Comparison of ENCODE assay signal across 1 cellular context in genomic region chr17:78933025-78933958, GRCh38.
TF ChIP-seq lines count a peak whose summit lies in the region.

No MANE protein-coding gene starts in this region.

TF ChIP-seq in HepG2, 621 proteins besides CTCF, POLR2A, EP300 and RAD21 (continues in another document):
- TF ChIP-seq FOXK2 (IDR thresholded peaks at IDR 0.05) (peak; percentile 77), SRSF9 (IDR thresholded peaks at IDR 0.05; ENCODE audit: borderline replicate concordance, insufficient read depth, low read depth, low read length, poor library complexity, severe bottlenecking) (no peak), SP5 (CRISPR knock-in tag; IDR thresholded peaks at IDR 0.05; ENCODE audit: borderline replicate concordance, low read depth) (0 out of 2 replicates have a peak, but pooled peaks have one; percentile 11), BCL6 (CRISPR knock-in tag; IDR thresholded peaks at IDR 0.05) (0 out of 2 replicates have a peak, but pooled peaks have one; percentile 9), TARDBP (CRISPR knock-in tag; IDR thresholded peaks at IDR 0.05) (no peak; the same call in 1 of the 2 replicates), KAT8 (CRISPR knock-in tag; IDR thresholded peaks at IDR 0.05) (peak; percentile 46; the same call in 1 of the 2 replicates), ZNF160 (CRISPR knock-in tag; IDR thresholded peaks at IDR 0.05) (no peak), ARNTL (CRISPR knock-in tag; IDR thresholded peaks at IDR 0.05) (no peak), MIER3 (CRISPR knock-in tag; IDR thresholded peaks at IDR 0.05; ENCODE audit: borderline replicate concordance) (no peak; the same call in 1 of the 2 replicates), ZMYM3 (CRISPR knock-in tag; IDR thresholded peaks at IDR 0.05) (peak; percentile 68; the same call in 1 of the 2 replicates), IRF2 (CRISPR knock-in tag; IDR thresholded peaks at IDR 0.05) (peak; percentile 68), ZBTB25 (CRISPR knock-in tag; IDR thresholded peaks at IDR 0.05) (no peak), ARID5B (CRISPR knock-in tag; IDR thresholded peaks at IDR 0.05) (peak; percentile 66), GLI4 (CRISPR knock-in tag; IDR thresholded peaks at IDR 0.05; ENCODE audit: borderline replicate concordance) (peak; percentile 68; the same call in 1 of the 2 replicates), ZNF766 (CRISPR knock-in tag; IDR thresholded peaks at IDR 0.05; ENCODE audit: borderline replicate concordance) (no peak), ZHX2 (IDR thresholded peaks at IDR 0.05; ENCODE audit: low read depth) (peak; percentile 71), ZHX2 (CRISPR knock-in tag; IDR thresholded peaks at IDR 0.05; ENCODE audit: borderline replicate concordance) (no peak), DRAP1 (CRISPR knock-in tag; IDR thresholded peaks at IDR 0.05) (peak; percentile 64), HMGA1 (CRISPR knock-in tag; conservative IDR thresholded peaks at IDR 0.05) (no peak), ZNF770 (CRISPR knock-in tag; IDR thresholded peaks at IDR 0.05) (no peak; the same call in 1 of the 2 replicates), MEF2D (CRISPR knock-in tag; IDR thresholded peaks at IDR 0.05) (no peak; the same call in 1 of the 2 replicates), GATAD2A (CRISPR knock-in tag; IDR thresholded peaks at IDR 0.05) (peak; percentile 77; the same call in 1 of the 2 replicates), MTA1 (CRISPR knock-in tag; IDR thresholded peaks at IDR 0.05; ENCODE audit: borderline replicate concordance) (0 out of 2 replicates have a peak, but pooled peaks have one; percentile 0), ZNF768 (CRISPR knock-in tag; IDR thresholded peaks at IDR 0.05) (no peak), ZNF790 (CRISPR knock-in tag; IDR thresholded peaks at IDR 0.05; ENCODE audit: borderline replicate concordance) (no peak), ZNF749 (CRISPR knock-in tag; IDR thresholded peaks at IDR 0.05; ENCODE audit: borderline replicate concordance) (no peak), ZNF546 (CRISPR knock-in tag; conservative IDR thresholded peaks at IDR 0.05) (no peak), SIN3B (IDR thresholded peaks at IDR 0.05; ENCODE audit: low read length) (no peak), ZBTB33 (CRISPR knock-in tag; IDR thresholded peaks at IDR 0.05) (0 out of 2 replicates have a peak, but pooled peaks have one; percentile 18), ZSCAN9 (CRISPR knock-in tag; IDR thresholded peaks at IDR 0.05; ENCODE audit: borderline replicate concordance) (0 out of 2 replicates have a peak, but pooled peaks have one; percentile 64), HOMEZ (CRISPR knock-in tag; IDR thresholded peaks at IDR 0.05; ENCODE audit: low read depth) (peak; percentile 69; the same call in 1 of the 2 replicates), MED1 (CRISPR knock-in tag; IDR thresholded peaks at IDR 0.05) (peak; percentile 88), THAP7 (CRISPR knock-in tag; IDR thresholded peaks at IDR 0.05) (no peak), CEBPG (CRISPR knock-in tag; IDR thresholded peaks at IDR 0.05) (peak; percentile 58), RFXAP (CRISPR knock-in tag; IDR thresholded peaks at IDR 0.05; ENCODE audit: borderline replicate concordance) (0 out of 2 replicates have a peak, but pooled peaks have one; percentile 41), HES4 (CRISPR knock-in tag; IDR thresholded peaks at IDR 0.05; ENCODE audit: borderline replicate concordance) (no peak), YEATS4 (CRISPR knock-in tag; IDR thresholded peaks at IDR 0.05; ENCODE audit: borderline replicate concordance) (no peak), POLR2G (IDR thresholded peaks at IDR 0.05; ENCODE audit: low read depth, low read length) (no peak), ZNF18 (CRISPR knock-in tag; IDR thresholded peaks at IDR 0.05; ENCODE audit: insufficient replicate concordance) (peak; percentile 33), ZNF468 (CRISPR knock-in tag; IDR thresholded peaks at IDR 0.05) (0 out of 2 replicates have a peak, but pooled peaks have one; percentile 55), NR2F2 (IDR thresholded peaks at IDR 0.05; ENCODE audit: borderline replicate concordance, low read depth) (no peak), ZNF547 (CRISPR knock-in tag; IDR thresholded peaks at IDR 0.05) (0 out of 2 replicates have a peak, but pooled peaks have one; percentile 6), ZNF143 (CRISPR knock-in tag; IDR thresholded peaks at IDR 0.05) (0 out of 2 replicates have a peak, but pooled peaks have one; percentile 16)
